18 cellular contexts compared by ENCODE assay signal in the genomic region with DNA sequence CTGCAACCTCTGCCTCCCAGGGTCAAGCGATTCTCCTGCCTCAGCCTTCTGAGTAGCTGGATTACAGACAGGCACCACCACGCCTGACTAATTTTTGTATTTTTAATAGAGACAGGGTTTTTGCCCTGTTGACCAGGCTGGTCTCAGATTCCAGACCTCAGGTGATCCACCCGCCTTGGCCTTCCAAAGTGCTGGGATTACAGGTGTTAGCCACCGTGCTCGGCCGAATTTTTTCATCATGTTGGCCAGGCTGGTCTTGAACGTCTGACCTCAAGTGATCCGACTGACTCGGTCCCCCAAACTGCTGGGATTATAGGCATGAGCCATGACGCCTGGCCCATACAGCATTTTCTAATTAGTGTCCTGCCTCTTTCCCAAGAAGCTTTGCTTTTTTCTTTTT. TPM values are rescaled to one million over a fixed set of nuclear protein-coding genes. Genes with fewer than 3 reads are reported as not detected.
"Had no signal": no experiment of that assay in that cellular context is flagged by ENCODE, and none has a peak within 500 bp of the region (broad histone marks: within the 10 kb centered on the region; RNA-seq: fewer than 3 reads in every experiment).

No MANE protein-coding gene starts in this region.

- H3K27me3 Mint-ChIP-seq: naive thymus-derived CD8-positive, alpha-beta T cell had no signal

- H3K27ac ChIP-seq: adrenal gland, psoas muscle, skin epidermis had no signal

- H3K27me3 ChIP-seq: adrenal gland had no signal

- H3K9me3 Mint-ChIP-seq: memory B cell; naive thymus-derived CD8-positive, alpha-beta T cell had no signal

- H3K27ac Mint-ChIP-seq: activated naive CD4-positive, alpha-beta T cell treated with anti-CD3 and anti-CD28 coated beads, Interleukin-2, amount 50 U/mL, for 72 hours; memory B cell had no signal

- H3K36me3 Mint-ChIP-seq: memory B cell had no signal

- ATAC-seq: activated naive CD4-positive, alpha-beta T cell treated with anti-CD3 and anti-CD28 coated beads, Interleukin-2, amount 50 U/mL, for 72 hours; naive thymus-derived CD8-positive, alpha-beta T cell; psoas muscle; right cardiac atrium; stimulated activated naive CD8-positive, alpha-beta T cell treated with anti-CD3 and anti-CD28 coated beads, Interleukin-15, Interleukin-2, amounts not matched to agents 100 U/mL and 50 U/mL, for 24 hours had no signal

- H3K4me1 ChIP-seq: adrenal gland, psoas muscle had no signal

- H3K9me3 ChIP-seq: adrenal gland, psoas muscle had no signal

- FAIRE-seq: colon, keratinocyte had no signal

- DNase-seq: activated CD4-positive, alpha-beta T cell treated with anti-CD3 and anti-CD28 coated beads, Interleukin-2, amount 50 U/mL, for 48 hours; activated gamma-delta T cell; adrenal gland; foreskin melanocyte; glutamatergic neuron; hypothalamus; naive thymus-derived CD8-positive, alpha-beta T cell; psoas muscle; stimulated activated naive CD8-positive, alpha-beta T cell treated with anti-CD3 and anti-CD28 coated beads, Interleukin-15, Interleukin-2, amounts not matched to agents 100 U/mL and 50 U/mL, for 24 hours; substantia nigra; SW 1271; T-helper 2 cell had no signal

- H3K4me3 ChIP-seq: adrenal gland, psoas muscle, skin epidermis had no signal

- H3K4me3 Mint-ChIP-seq: memory B cell; naive thymus-derived CD8-positive, alpha-beta T cell had no signal

- H3K36me3 ChIP-seq: adrenal gland had no signal

RNA-seq across cellular contexts. Expression of a gene that starts 52.7 kb away (rescaled TPM):
- total RNA-seq: naive thymus-derived CD8-positive, alpha-beta T cell had no signal
